Comparison of ENCODE assay signal across 8 cellular contexts in genomic region chr16:57041182-57042156, GRCh38. TPM values are rescaled to one million over a fixed set of nuclear protein-coding genes. Genes with fewer than 3 reads are reported as not detected.
DNase-seq lines count a peak whose midpoint lies in the region.

No MANE protein-coding gene starts in this region.

- H3K27ac Mint-ChIP-seq in IgD-negative memory B cell = peak overlapping the region; percentile 88 to 100 (median 98)
- H3K27ac Mint-ChIP-seq in activated T-helper 1 cell treated with anti-CD3 and anti-CD28 coated beads, Interleukin-12 subunit alpha, Interleukin-12 subunit beta, Interleukin-2, Interleukin-4 antibody, amounts not matched to agents 30 ng/mL and 10 ng/mL and 1 ng/mL, durations not matched to agents 14 hours and 24 hours and 36 hours = peak overlapping the region; percentile 98

- peak overlapping the region; percentile 76 to 90 (median 83) for H3K4me3 Mint-ChIP-seq in IgD-negative memory B cell
- peak overlapping the region; percentile 68 for H3K4me3 Mint-ChIP-seq in activated T-helper 1 cell treated with anti-CD3 and anti-CD28 coated beads, Interleukin-12 subunit alpha, Interleukin-12 subunit beta, Interleukin-2, Interleukin-4 antibody, amounts not matched to agents 30 ng/mL and 10 ng/mL and 1 ng/mL, durations not matched to agents 14 hours and 24 hours and 36 hours

- H3K27me3 Mint-ChIP-seq in IgD-negative memory B cell = peaks cover 5% of the 10 kb centered on the region
- no peaks in the 10 kb centered on the region for H3K27me3 Mint-ChIP-seq in activated T-helper 1 cell treated with anti-CD3 and anti-CD28 coated beads, Interleukin-12 subunit alpha, Interleukin-12 subunit beta, Interleukin-2, Interleukin-4 antibody, amounts not matched to agents 30 ng/mL and 10 ng/mL and 1 ng/mL, durations not matched to agents 14 hours and 24 hours and 36 hours (ENCODE audit: insufficient read depth)

- intact Hi-C loops in activated T-helper 1 cell treated with anti-CD3 and anti-CD28 coated beads, Interleukin-12 subunit alpha, Interleukin-12 subunit beta, Interleukin-2, Interleukin-4 antibody, amounts not matched to agents 30 ng/mL and 10 ng/mL and 1 ng/mL, durations not matched to agents 14 hours and 24 hours and 36 hours (cut with micrococcal nuclease) = loop anchor here (1.0 to 10.0 kb wide), 8 partner anchors 27 to 427 kb away; partner anchors contain the start of genes NUP93 and SLC12A3

- H3K36me3 Mint-ChIP-seq in IgD-negative memory B cell = peaks cover 19% of the 10 kb centered on the region
- peaks cover 65% of the 10 kb centered on the region for H3K36me3 Mint-ChIP-seq in activated T-helper 1 cell treated with anti-CD3 and anti-CD28 coated beads, Interleukin-12 subunit alpha, Interleukin-12 subunit beta, Interleukin-2, Interleukin-4 antibody, amounts not matched to agents 30 ng/mL and 10 ng/mL and 1 ng/mL, durations not matched to agents 14 hours and 24 hours and 36 hours (ENCODE audit: low read depth)

- no peaks in the 10 kb centered on the region for H3K9me3 Mint-ChIP-seq in IgD-negative memory B cell
- H3K9me3 Mint-ChIP-seq in activated T-helper 1 cell treated with anti-CD3 and anti-CD28 coated beads, Interleukin-12 subunit alpha, Interleukin-12 subunit beta, Interleukin-2, Interleukin-4 antibody, amounts not matched to agents 30 ng/mL and 10 ng/mL and 1 ng/mL, durations not matched to agents 14 hours and 24 hours and 36 hours = no peaks in the 10 kb centered on the region

- peaks cover 48 to 68% (median 65%) of the 10 kb centered on the region in 3 donors for H3K4me1 Mint-ChIP-seq in IgD-negative memory B cell
- H3K4me1 Mint-ChIP-seq in activated T-helper 1 cell treated with anti-CD3 and anti-CD28 coated beads, Interleukin-12 subunit alpha, Interleukin-12 subunit beta, Interleukin-2, Interleukin-4 antibody, amounts not matched to agents 30 ng/mL and 10 ng/mL and 1 ng/mL, durations not matched to agents 14 hours and 24 hours and 36 hours (ENCODE audit: low read depth) = peaks cover 65% of the 10 kb centered on the region

- DNase-seq in NK-92 treated with Interleukin-12 subunit alpha and Interleukin-12 subunit beta, amount 100 ng/mL, for 24 hours (lab: John Stamatoyannopoulos, UW) = peak; percentile 80
- DNase-seq in NK-92 (lab: John Stamatoyannopoulos, UW; ENCODE audit: unreplicated experiment) = no peak
- DNase-seq in activated T-helper 1 cell treated with anti-CD3 and anti-CD28 coated beads, Interleukin-12 subunit alpha, Interleukin-12 subunit beta, Interleukin-2, Interleukin-4 antibody, amounts not matched to agents 30 ng/mL and 10 ng/mL and 1 ng/mL, durations not matched to agents 14 hours and 24 hours and 36 hours (ENCODE audit: low spot score) = peak; percentile 77
- peak; percentile 61 to 64 for DNase-seq in stimulated activated CD4-positive, alpha-beta T cell treated with anti-CD3 and anti-CD28 coated beads, Interleukin-1b, Interleukin-23, amount 100 ng/mL, for 1 hour (ENCODE audit: low read depth in 2 of 2)
- DNase-seq in DMS53 treated with DMSO at 0.1 percent for 48 hours (lab: John Stamatoyannopoulos, UW; ENCODE audit: unreplicated experiment) = no peak
- no peak for DNase-seq in NCI-H82 (lab: John Stamatoyannopoulos, UW)
- no peak for DNase-seq in putamen (ENCODE audit: low spot score)

RNA-seq across cellular contexts. Expression of gene CPNE2, which starts 50.9 kb away (rescaled TPM):
- 2.0 TPM for polyA plus RNA-seq in IgD-negative memory B cell
- total RNA-seq in activated T-helper 1 cell treated with anti-CD3 and anti-CD28 coated beads, Interleukin-12 subunit alpha, Interleukin-12 subunit beta, Interleukin-2, Interleukin-4 antibody, amounts not matched to agents 30 ng/mL and 10 ng/mL and 1 ng/mL, durations not matched to agents 14 hours and 24 hours and 36 hours = 3.7 and 4.6 TPM in 2 replicates

RNA-seq across cellular contexts. Expression of gene NLRC5, which starts 52.1 kb away (rescaled TPM):
- 134 TPM for polyA plus RNA-seq in IgD-negative memory B cell
- 164 and 175 TPM in 2 replicates for total RNA-seq in activated T-helper 1 cell treated with anti-CD3 and anti-CD28 coated beads, Interleukin-12 subunit alpha, Interleukin-12 subunit beta, Interleukin-2, Interleukin-4 antibody, amounts not matched to agents 30 ng/mL and 10 ng/mL and 1 ng/mL, durations not matched to agents 14 hours and 24 hours and 36 hours

Comparison
In these comparisons a context has a peak if more than half of its experiments do, and no peak if none do; other contexts are left out.
1. DNase-seq: peak in NK-92 treated with Interleukin-12 subunit alpha and Interleukin-12 subunit beta, amount 100 ng/mL, for 24 hours (single experiment), activated T-helper 1 cell treated with anti-CD3 and anti-CD28 coated beads, Interleukin-12 subunit alpha, Interleukin-12 subunit beta, Interleukin-2, Interleukin-4 antibody, amounts not matched to agents 30 ng/mL and 10 ng/mL and 1 ng/mL, durations not matched to agents 14 hours and 24 hours and 36 hours (single experiment) and stimulated activated CD4-positive, alpha-beta T cell treated with anti-CD3 and anti-CD28 coated beads, Interleukin-1b, Interleukin-23, amount 100 ng/mL, for 1 hour (2 of 2); none in NK-92 (single experiment), DMS53 treated with DMSO at 0.1 percent for 48 hours (single experiment), NCI-H82 (single experiment) and putamen (single experiment).